8 cellular contexts compared by ENCODE assay signal in the genomic region with DNA sequence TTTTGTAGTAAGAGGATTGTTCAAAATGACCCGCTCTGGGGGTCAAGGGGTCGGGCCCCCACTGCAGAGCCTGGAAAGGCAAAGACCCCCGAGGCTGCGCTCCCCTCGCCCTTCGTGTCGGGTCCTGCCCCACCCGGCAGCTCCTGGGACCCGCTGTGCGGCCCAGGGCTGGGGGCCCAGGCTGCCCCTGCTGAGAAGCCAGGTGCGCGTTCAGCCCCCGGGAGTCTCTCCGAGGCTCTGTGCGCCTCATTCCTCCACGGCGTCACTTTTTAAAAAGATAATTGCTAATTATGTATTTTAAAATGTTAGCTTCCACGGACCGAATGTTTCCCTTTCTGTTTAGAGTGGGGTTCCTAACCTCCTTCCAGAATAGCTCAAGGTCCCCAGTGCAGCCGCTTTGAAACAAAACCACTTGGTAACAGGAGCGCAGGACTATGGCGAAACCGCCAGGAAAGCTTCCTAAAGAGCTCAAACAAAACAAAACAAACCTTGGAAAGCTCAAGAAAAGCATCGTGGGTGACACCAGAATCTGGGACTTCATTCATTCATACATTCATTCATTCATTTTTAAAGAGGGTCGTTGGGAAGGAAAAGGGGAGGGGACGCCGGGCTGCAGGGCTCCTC. TPM values are rescaled to one million over a fixed set of nuclear protein-coding genes. Genes with fewer than 3 reads are reported as not detected.
A peak's percentile ranks its signal among the peaks of the same experiment; 100 is the strongest.
DNase-seq lines count a peak whose midpoint lies in the region; ATAC-seq and TF ChIP-seq lines count a peak whose summit lies in the region.

No MANE protein-coding gene starts in this region.

- H3K9me3 ChIP-seq in endodermal cell (ENCODE audit: control insufficient read depth, low read length) (no peaks in the 10 kb centered on the region), neuronal stem cell (replicated peaks in 1 of 2; ENCODE audit: control insufficient read depth in 2 of 2, insufficient read depth in 1 of 2, low read depth in 1 of 2, low read length in 2 of 2) (peaks cover 2 to 7% of the 10 kb centered on the region in 2 donors)

- H3K27me3 Mint-ChIP-seq in stimulated activated naive CD8-positive, alpha-beta T cell treated with anti-CD3 and anti-CD28 coated beads, Interleukin-15, Interleukin-2, amounts not matched to agents 100 ng/mL and 50 ng/mL, for 24 hours = peaks cover 4% of the 10 kb centered on the region
- H3K27me3 Mint-ChIP-seq in endodermal cell (ENCODE audit: insufficient read depth) = peaks cover 13% of the 10 kb centered on the region

- H2AK5ac ChIP-seq in neuronal stem cell (ENCODE audit: low read depth, low read length) = no peak overlapping the region

- no peak overlapping the region for H2BK12ac ChIP-seq in neuronal stem cell (ENCODE audit: low read length)

- WGBS in endodermal cell (ENCODE audit: insufficient coverage in 1 of 2, insufficient read length in 1 of 2), 2 experiments = 4 to 10% methylated on average over 8 to 23 of the region's 27 CpGs
- no CpG with 5 or more reads among the region's 27 CpGs for WGBS in neuronal stem cell (ENCODE audit: extremely low coverage in 2 of 2, insufficient read length in 2 of 2, insufficient replicate concordance in 1 of 2), 2 donors

- H3K36me3 ChIP-seq in endodermal cell (ENCODE audit: control insufficient read depth, insufficient read depth, low read length) (no peaks in the 10 kb centered on the region), neuronal stem cell (replicated peaks in 1 of 2; ENCODE audit: control insufficient read depth in 2 of 2, insufficient read depth in 2 of 2, low read length in 2 of 2) (no peaks in the 10 kb centered on the region)

- no peak for TF ChIP-seq CTCF in endodermal cell (conservative IDR thresholded peaks at IDR 0.05)

- H3K4me1 Mint-ChIP-seq in stimulated activated naive CD8-positive, alpha-beta T cell treated with anti-CD3 and anti-CD28 coated beads, Interleukin-15, Interleukin-2, amounts not matched to agents 100 ng/mL and 50 ng/mL, for 24 hours (ENCODE audit: low read depth) = peaks cover 57% of the 10 kb centered on the region
- peaks cover 22% of the 10 kb centered on the region for H3K4me1 Mint-ChIP-seq in endodermal cell

- H3K4me3 Mint-ChIP-seq in stimulated activated naive CD8-positive, alpha-beta T cell treated with anti-CD3 and anti-CD28 coated beads, Interleukin-15, Interleukin-2, amounts not matched to agents 100 ng/mL and 50 ng/mL, for 24 hours = peak overlapping the region; percentile 89
- peak overlapping the region; percentile 86 for H3K4me3 Mint-ChIP-seq in endodermal cell

- no peaks in the 10 kb centered on the region for H3K4me1 ChIP-seq in endodermal cell (ENCODE audit: control insufficient read depth, insufficient read depth, low read length)
- H3K4me1 ChIP-seq in neuronal stem cell (ENCODE audit: control insufficient read depth in 2 of 2, insufficient read depth in 1 of 2, low read depth in 1 of 2, low read length in 2 of 2) = peaks cover 0 to 2% of the 10 kb centered on the region in 2 donors

- no peak for DNase-seq in stimulated activated naive CD8-positive, alpha-beta T cell treated with anti-CD3 and anti-CD28 coated beads, Interleukin-15, Interleukin-2, amounts not matched to agents 100 U/mL and 50 U/mL, for 24 hours
- DNase-seq in RPMI8226 (peak; percentile 33), endodermal cell (peak; percentile 65), neuronal stem cell (ENCODE audit: low spot score) (no peak)
- DNase-seq in stimulated activated CD4-positive, alpha-beta T cell treated with anti-CD3 and anti-CD28 coated beads, Interleukin-4, amount 100 ng/mL, for 1 hour = no peak

- peak overlapping the region; percentile 14 for H3K14ac ChIP-seq in neuronal stem cell (ENCODE audit: low read length)

- H3K4me3 ChIP-seq in endodermal cell (ENCODE audit: low read length) (peak overlapping the region; percentile 96), neuronal stem cell (ENCODE audit: low read length in 2 of 2) (peak overlapping the region; percentile 58 to 94)

- peak overlapping the region; percentile 44 for H3K9ac ChIP-seq in endodermal cell (ENCODE audit: extremely low read depth, low read length, poor library complexity, severe bottlenecking)
- peak overlapping the region; percentile 53 for H3K9ac ChIP-seq in neuronal stem cell (ENCODE audit: low read depth, low read length, poor library complexity)

- no peak overlapping the region for H4K8ac ChIP-seq in neuronal stem cell (ENCODE audit: low read depth, low read length)

- no peaks in the 10 kb centered on the region for H3K79me1 ChIP-seq in neuronal stem cell (ENCODE audit: low read depth, low read length)

- H3K27me3 ChIP-seq in endodermal cell (ENCODE audit: control insufficient read depth, insufficient read depth, low read length, poor library complexity, severe bottlenecking) = no peaks in the 10 kb centered on the region
- H3K27me3 ChIP-seq in neuronal stem cell (ENCODE audit: control insufficient read depth in 3 of 3, insufficient read depth in 3 of 3, low read depth in 1 of 3, low read length in 3 of 3) = no peaks in the 10 kb centered on the region

- H2BK5ac ChIP-seq in neuronal stem cell (ENCODE audit: low read length) = no peak overlapping the region

- H2BK120ac ChIP-seq in neuronal stem cell (ENCODE audit: low read depth, low read length) = no peak overlapping the region

- H4K91ac ChIP-seq in neuronal stem cell (ENCODE audit: low read depth, low read length, poor library complexity) = no peak overlapping the region

- no peak overlapping the region for H2BK15ac ChIP-seq in neuronal stem cell (ENCODE audit: low read length)

- peak overlapping the region; percentile 98 for H3K27ac ChIP-seq in endodermal cell (ENCODE audit: low read depth, low read length)
- peak overlapping the region; percentile 52 for H3K27ac ChIP-seq in neuronal stem cell (replicated peaks; ENCODE audit: low read length)

- H3K4ac ChIP-seq in neuronal stem cell (ENCODE audit: low read length) = no peak overlapping the region

- no peak for ATAC-seq in stimulated activated naive CD8-positive, alpha-beta T cell treated with anti-CD3 and anti-CD28 coated beads, Interleukin-15, Interleukin-2, amounts not matched to agents 100 U/mL and 50 U/mL, for 24 hours
- ATAC-seq in GM19397 (IDR thresholded peaks at IDR 0.05; ENCODE audit: unreplicated experiment) (no peak), GM21515 (IDR thresholded peaks at IDR 0.05; ENCODE audit: unreplicated experiment) (no peak)

- H2AFZ ChIP-seq in neuronal stem cell (ENCODE audit: low read length) = peak overlapping the region; percentile 89

- peaks cover 7% of the 10 kb centered on the region for H3K9me3 Mint-ChIP-seq in stimulated activated naive CD8-positive, alpha-beta T cell treated with anti-CD3 and anti-CD28 coated beads, Interleukin-15, Interleukin-2, amounts not matched to agents 100 ng/mL and 50 ng/mL, for 24 hours
- H3K9me3 Mint-ChIP-seq in endodermal cell = no peaks in the 10 kb centered on the region

- no peak overlapping the region for H3K23ac ChIP-seq in neuronal stem cell (ENCODE audit: low read depth, low read length, poor library complexity)

- peak overlapping the region; percentile 66 for H3K27ac Mint-ChIP-seq in stimulated activated naive CD8-positive, alpha-beta T cell treated with anti-CD3 and anti-CD28 coated beads, Interleukin-15, Interleukin-2, amounts not matched to agents 100 ng/mL and 50 ng/mL, for 24 hours
- peak overlapping the region; percentile 88 for H3K27ac Mint-ChIP-seq in endodermal cell

- peak overlapping the region; percentile 72 for H3K18ac ChIP-seq in neuronal stem cell (ENCODE audit: low read length)

- peak overlapping the region; percentile 41 for H3K4me2 ChIP-seq in neuronal stem cell (ENCODE audit: insufficient read depth, low read length, poor library complexity, severe bottlenecking)

- H3K36me3 Mint-ChIP-seq in stimulated activated naive CD8-positive, alpha-beta T cell treated with anti-CD3 and anti-CD28 coated beads, Interleukin-15, Interleukin-2, amounts not matched to agents 100 ng/mL and 50 ng/mL, for 24 hours (ENCODE audit: low read depth) = peaks cover 5% of the 10 kb centered on the region
- H3K36me3 Mint-ChIP-seq in endodermal cell (ENCODE audit: low read depth) = no peaks in the 10 kb centered on the region

RNA-seq across cellular contexts. Expression of gene PDIA4, which starts 45.6 kb away (rescaled TPM):
- 100 to 1,000 TPM; 369 to 402 TPM for total RNA-seq in endodermal cell
- 188 TPM for polyA plus RNA-seq in endodermal cell (2013, experiment 1 of 2)
- 200 TPM for polyA plus RNA-seq in endodermal cell (2013, experiment 2 of 2)
- 93.1 TPM for polyA plus RNA-seq in neuronal stem cell (2013, experiment 1 of 2)
- polyA plus RNA-seq in neuronal stem cell (2013, experiment 2 of 2) = 94.2 TPM

Comparison
In these comparisons a context has a peak if more than half of its experiments do, and no peak if none do; other contexts are left out.
1. DNase-seq: peak in RPMI8226 (single experiment) and endodermal cell (single experiment); none in stimulated activated naive CD8-positive, alpha-beta T cell treated with anti-CD3 and anti-CD28 coated beads, Interleukin-15, Interleukin-2, amounts not matched to agents 100 U/mL and 50 U/mL, for 24 hours (single experiment), neuronal stem cell (single experiment) and stimulated activated CD4-positive, alpha-beta T cell treated with anti-CD3 and anti-CD28 coated beads, Interleukin-4, amount 100 ng/mL, for 1 hour (single experiment).